Comparison of ENCODE assay signal across 18 cellular contexts in the genomic region with DNA sequence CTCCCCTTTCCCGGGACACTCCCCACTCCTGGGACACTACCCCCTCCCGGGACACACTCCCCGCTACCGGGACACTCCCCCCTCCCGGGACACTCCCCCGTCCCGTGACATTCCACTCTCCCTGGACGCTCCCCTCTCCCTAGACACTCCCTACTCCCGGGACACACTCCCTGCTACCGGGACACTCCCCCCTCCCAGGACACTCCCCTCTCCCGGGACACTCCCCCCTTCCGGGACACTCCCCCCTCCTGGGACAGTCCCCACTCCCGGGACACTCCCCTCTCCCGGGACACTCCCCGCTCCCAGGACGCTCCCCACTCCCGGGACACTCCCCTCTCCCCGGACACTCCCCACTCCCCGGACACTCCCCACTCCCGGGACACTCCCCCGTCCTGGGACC.
DNase-seq lines count a peak whose midpoint lies in the region; ATAC-seq and TF ChIP-seq lines count a peak whose summit lies in the region.
"Had no signal": no experiment of that assay in that cellular context is flagged by ENCODE, and none has a peak within 500 bp of the region (broad histone marks: within the 10 kb centered on the region; RNA-seq: fewer than 3 reads in every experiment).

No MANE protein-coding gene starts in this region.

- H3K27ac ChIP-seq in right atrium auricular region = peak overlapping the region in 1 of 2 donors; percentile 26
- peak overlapping the region; percentile 77 to 86 for H3K27ac ChIP-seq in mucosa of rectum (ENCODE audit: low read depth in 2 of 2, low read length in 2 of 2)
- H3K27ac ChIP-seq in vagina = peak overlapping the region; percentile 81

- H3K36me3 ChIP-seq in right atrium auricular region = peaks cover 35% of the 10 kb centered on the region
- peaks cover 22 to 24% of the 10 kb centered on the region in 2 donors for H3K36me3 ChIP-seq in mucosa of rectum (ENCODE audit: control insufficient read depth in 2 of 2, insufficient read depth in 2 of 2, low read length in 2 of 2)
- peaks cover 0 to 28% of the 10 kb centered on the region in 2 donors for H3K36me3 ChIP-seq in vagina

- no peak for TF ChIP-seq POLR2A in vagina (IDR thresholded peaks at IDR 0.05)

- peaks cover 0 to 40% of the 10 kb centered on the region in 2 donors for H3K4me1 ChIP-seq in right atrium auricular region
- peaks cover 10 to 16% of the 10 kb centered on the region in 2 donors for H3K4me1 ChIP-seq in mucosa of rectum (ENCODE audit: control insufficient read depth in 2 of 2, insufficient read depth in 2 of 2, low read length in 2 of 2)
- H3K4me1 ChIP-seq in vagina = peaks cover 45% of the 10 kb centered on the region

- H3K9me3 ChIP-seq in right atrium auricular region (no peaks in the 10 kb centered on the region), mucosa of rectum (ENCODE audit: control insufficient read depth in 2 of 2, low read length in 2 of 2) (no peaks in the 10 kb centered on the region), vagina (no peaks in the 10 kb centered on the region)
- H3K9me3 ChIP-seq: A549 had no signal

- DNase-seq in Right ventricle myocardium superior (no peak), right atrium auricular region (ENCODE audit: low spot score) (no peak), left cardiac atrium (no peak), vagina (ENCODE audit: extremely low spot score in 2 of 2) (no peak), hippocampal formation (lab: John Stamatoyannopoulos, UW) (no peak), NCI-H2107 (lab: John Stamatoyannopoulos, UW) (no peak)
- DNase-seq: activated CD4-positive, alpha-beta T cell treated with anti-CD3 and anti-CD28 coated beads, Interleukin-2, amount 50 U/mL, for 48 hours; Calu3; endodermal cell; KBM-7; natural killer cell; NCI-H1436 treated with DMSO at 0.1 percent for 48 hours; NCI-H524; substantia nigra had no signal

- H3K4me3 ChIP-seq in right atrium auricular region (no peak overlapping the region), mucosa of rectum (ENCODE audit: low read length in 2 of 2) (no peak overlapping the region), vagina (no peak overlapping the region)
- H3K4me3 ChIP-seq: A549 had no signal

- H3K27me3 ChIP-seq in right atrium auricular region (no peaks in the 10 kb centered on the region), mucosa of rectum (ENCODE audit: control insufficient read depth in 2 of 2, insufficient read depth in 2 of 2, low read length in 2 of 2) (no peaks in the 10 kb centered on the region), vagina (no peaks in the 10 kb centered on the region)

- ATAC-seq in Right ventricle myocardium superior (ENCODE audit: poor library complexity) (peak; percentile 49), left cardiac atrium (peak; percentile 19 to 45), GM19455 (IDR thresholded peaks at IDR 0.05; ENCODE audit: unreplicated experiment) (no peak)
- ATAC-seq: activated T-helper 17 cell treated with anti-CD3 and anti-CD28 coated beads, Interleukin-2, amount 50 U/mL, for 72 hours; natural killer cell had no signal

- TF ChIP-seq CTCF in right atrium auricular region (IDR thresholded peaks at IDR 0.05) (no peak), vagina (IDR thresholded peaks at IDR 0.05) (no peak)

- H3K9ac ChIP-seq in mucosa of rectum (ENCODE audit: low read depth in 1 of 2, low read length in 2 of 2) = no peak overlapping the region

- intact Hi-C loops in Right ventricle myocardium superior (cut with DNase I) = no loop called here
- intact Hi-C loops in left cardiac atrium (cut with DNase I) = no loop called here
- intact Hi-C loops in vagina (cut with DNase I) = no loop called here
